10 cellular contexts compared by ENCODE assay signal in the genomic region with DNA sequence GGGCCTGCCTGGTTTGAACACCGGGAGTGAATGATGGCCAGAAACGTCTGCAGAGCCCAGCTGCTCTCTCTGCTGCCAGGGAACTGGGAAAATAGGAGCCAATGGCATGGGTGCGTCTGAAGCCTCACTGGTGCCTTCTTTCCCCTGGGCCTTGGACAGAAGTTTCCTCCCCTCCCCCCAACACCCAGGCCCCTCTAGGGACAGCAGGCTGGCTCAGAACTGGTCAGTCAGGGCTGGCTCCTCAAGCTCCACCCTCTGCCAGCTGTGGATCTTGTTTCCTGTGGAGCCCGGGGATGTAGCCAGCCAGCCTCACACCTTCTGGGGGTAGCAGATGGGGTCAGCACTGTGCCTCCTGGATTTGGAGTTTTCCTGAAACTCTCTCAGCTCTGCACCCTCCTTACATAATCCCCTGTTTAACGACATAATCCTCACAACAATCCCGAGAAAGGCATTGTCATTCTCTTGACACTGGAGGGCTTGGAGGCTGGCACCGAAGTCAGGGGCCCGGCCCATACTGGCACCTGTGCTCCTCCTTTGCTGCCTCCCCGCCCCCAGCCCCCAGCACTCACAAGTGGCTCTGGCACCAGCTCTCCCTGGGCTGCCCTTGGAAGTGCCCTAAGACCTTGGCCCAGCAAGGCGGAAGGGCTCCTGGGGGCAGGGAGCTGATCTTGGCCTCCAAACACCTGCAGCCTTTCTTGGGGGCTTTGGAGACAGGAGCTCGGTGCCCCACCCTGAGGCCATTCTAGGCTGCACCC. TPM values are rescaled to one million over a fixed set of nuclear protein-coding genes. Genes with fewer than 3 reads are reported as not detected.
DNase-seq lines count a peak whose midpoint lies in the region; ATAC-seq lines count a peak whose summit lies in the region.
"Had no signal": no experiment of that assay in that cellular context is flagged by ENCODE, and none has a peak within 500 bp of the region (broad histone marks: within the 10 kb centered on the region; RNA-seq: fewer than 3 reads in every experiment).

No MANE protein-coding gene starts in this region.

- H3K27me3 Mint-ChIP-seq in CD8-positive, alpha-beta memory T cell: peaks cover 0 to 6% of the 10 kb centered on the region in 2 donors

- POLR2A ChIA-PET in CD8-positive, alpha-beta memory T cell (lab: Charles Lee): no interaction called here

- H3K36me3 Mint-ChIP-seq in CD8-positive, alpha-beta memory T cell: no peaks in the 10 kb centered on the region
- H3K36me3 Mint-ChIP-seq: activated naive CD4-positive, alpha-beta T cell treated with anti-CD3 and anti-CD28 coated beads, Interleukin-2, amount 10 ng/mL, durations not matched to agents 7 days and 5 days had no signal

- H3K27ac ChIP-seq in right cardiac atrium (ENCODE audit: low read length) (peak overlapping the region; percentile 66), skeletal muscle tissue (ENCODE audit: low read depth, low read length) (peak overlapping the region; percentile 100)
- H3K27ac ChIP-seq in CD8-positive, alpha-beta memory T cell (ENCODE audit: low read depth, low read length): no peak overlapping the region
- H3K27ac ChIP-seq: GM23248 had no signal

- H3K9ac ChIP-seq in skeletal muscle tissue (ENCODE audit: low read depth in 1 of 3, low read length in 3 of 3): peak overlapping the region; percentile 96 to 100 (median 99)
- H3K9ac ChIP-seq: GM23248 had no signal

- peaks cover 10 to 64% (median 40%) of the 10 kb centered on the region in 3 donors for H3K36me3 ChIP-seq in skeletal muscle tissue (ENCODE audit: control insufficient read depth in 3 of 3, insufficient read depth in 3 of 3, low read length in 3 of 3)
- H3K36me3 ChIP-seq in CD8-positive, alpha-beta memory T cell (ENCODE audit: insufficient read depth, low read length): no peaks in the 10 kb centered on the region

- no peak overlapping the region for H3K27ac Mint-ChIP-seq in CD8-positive, alpha-beta memory T cell
- H3K27ac Mint-ChIP-seq: activated naive CD4-positive, alpha-beta T cell treated with anti-CD3 and anti-CD28 coated beads, Interleukin-2, amount 10 ng/mL, durations not matched to agents 7 days and 5 days had no signal

- H3K4me1 Mint-ChIP-seq in CD8-positive, alpha-beta memory T cell: no peaks in the 10 kb centered on the region
- H3K4me1 Mint-ChIP-seq: activated naive CD4-positive, alpha-beta T cell treated with anti-CD3 and anti-CD28 coated beads, Interleukin-2, amount 10 ng/mL, durations not matched to agents 7 days and 5 days had no signal

- DNase-seq in HT-29 (ENCODE audit: low spot score): peak; percentile 32
- DNase-seq in NCI-H82 (lab: John Stamatoyannopoulos, UW): peak; percentile 96
- DNase-seq in right cardiac atrium: peak in 2 of 3 donors; percentile 70 to 73
- no peak for DNase-seq in DMS79 (lab: John Stamatoyannopoulos, UW)
- DNase-seq in CD8-positive, alpha-beta memory T cell: no peak
- DNase-seq: activated naive CD4-positive, alpha-beta T cell treated with anti-CD3 and anti-CD28 coated beads, Interleukin-2, amount 10 ng/mL, durations not matched to agents 7 days and 5 days; GM23248 had no signal

- H3K4me3 ChIP-seq in right cardiac atrium (ENCODE audit: low read length): no peak overlapping the region
- H3K4me3 ChIP-seq in skeletal muscle tissue (ENCODE audit: low read length in 3 of 3): peak overlapping the region; percentile 92 to 98 (median 96)
- H3K4me3 ChIP-seq in CD8-positive, alpha-beta memory T cell (ENCODE audit: low read length): no peak overlapping the region
- H3K4me3 ChIP-seq: GM23248 had no signal

- no peaks in the 10 kb centered on the region for H3K27me3 ChIP-seq in right cardiac atrium (ENCODE audit: control insufficient read depth, insufficient read depth)
- peaks cover 0 to 3% (median 0%) of the 10 kb centered on the region in 3 donors for H3K27me3 ChIP-seq in skeletal muscle tissue (ENCODE audit: control insufficient read depth in 3 of 3, insufficient read depth in 3 of 3, low read length in 3 of 3)
- H3K27me3 ChIP-seq in CD8-positive, alpha-beta memory T cell (ENCODE audit: insufficient read depth, low read length, poor library complexity, severe bottlenecking): no peaks in the 10 kb centered on the region

- intact Hi-C loops in right cardiac atrium (cut with DNase I): no loop called here

- H3K4me1 ChIP-seq in right cardiac atrium (ENCODE audit: control insufficient read depth, insufficient read depth, low read length) (no peaks in the 10 kb centered on the region), skeletal muscle tissue (ENCODE audit: control insufficient read depth in 3 of 3, insufficient read depth in 3 of 3, low read length in 3 of 3) (peaks cover 74 to 88% (median 81%) of the 10 kb centered on the region in 3 donors)
- no peaks in the 10 kb centered on the region for H3K4me1 ChIP-seq in CD8-positive, alpha-beta memory T cell (ENCODE audit: insufficient read depth, low read length)

- H3K9me3 ChIP-seq in right cardiac atrium (ENCODE audit: control insufficient read depth, low read length): no peaks in the 10 kb centered on the region
- no peaks in the 10 kb centered on the region for H3K9me3 ChIP-seq in skeletal muscle tissue (ENCODE audit: control insufficient read depth in 3 of 3, low read length in 3 of 3)
- H3K9me3 ChIP-seq in CD8-positive, alpha-beta memory T cell (ENCODE audit: low read length): no peaks in the 10 kb centered on the region

- no peak overlapping the region for H3K4me3 Mint-ChIP-seq in CD8-positive, alpha-beta memory T cell
- H3K4me3 Mint-ChIP-seq: activated naive CD4-positive, alpha-beta T cell treated with anti-CD3 and anti-CD28 coated beads, Interleukin-2, amount 10 ng/mL, durations not matched to agents 7 days and 5 days had no signal

- no peaks in the 10 kb centered on the region for H3K9me3 Mint-ChIP-seq in CD8-positive, alpha-beta memory T cell
- H3K9me3 Mint-ChIP-seq: activated naive CD4-positive, alpha-beta T cell treated with anti-CD3 and anti-CD28 coated beads, Interleukin-2, amount 10 ng/mL, durations not matched to agents 7 days and 5 days had no signal

- WGBS in right cardiac atrium: 37% methylated on average over 11 of the region's 11 CpGs

- CTCF ChIA-PET in CD8-positive, alpha-beta memory T cell (lab: Charles Lee): interaction anchor here (1.0 kb wide), 1 partner anchor 10 kb away, joined by 4 read pairs; no protein-coding TSS in a partner anchor

- ATAC-seq in right cardiac atrium (peak in 1 of 2 donors; percentile 3), HG02938 (IDR thresholded peaks at IDR 0.05; ENCODE audit: unreplicated experiment) (no peak), HG02763 (IDR thresholded peaks at IDR 0.05; ENCODE audit: unreplicated experiment) (no peak)

RNA-seq across cellular contexts. Expression of a gene that starts 5.7 kb away (rescaled TPM):
- not detected in 2 replicates for total RNA-seq in HT-29 (2014; rRNA removed; shearing (Covaris generic))
- 1,000 to 10,000 TPM in 1 of 4 donors, 100 to 1,000 TPM in 3; 738 to 1,111 (median 934) TPM for total RNA-seq in right cardiac atrium
- polyA plus RNA-seq in right cardiac atrium: 1,223 TPM
- total RNA-seq in skeletal muscle tissue: 87.7 TPM
- total RNA-seq in CD8-positive, alpha-beta memory T cell: under 1 TPM; 0.04 to 0.07 TPM
- polyA plus RNA-seq in CD8-positive, alpha-beta memory T cell: not detected

RNA-seq across cellular contexts. Expression of a gene that starts 19.7 kb away (rescaled TPM):
- not detected in 2 replicates for total RNA-seq in HT-29 (2014; rRNA removed; shearing (Covaris generic))
- total RNA-seq in right cardiac atrium: 1 to 10 TPM in 2 of 4 donors, under 1 TPM in 2; 0.32 to 1.2 (median 0.95) TPM
- 0.93 TPM for polyA plus RNA-seq in right cardiac atrium
- not detected for total RNA-seq in skeletal muscle tissue
- total RNA-seq in CD8-positive, alpha-beta memory T cell: not detected
- polyA plus RNA-seq in CD8-positive, alpha-beta memory T cell: not detected
- total RNA-seq: GM23248 had no signal
- polyA plus RNA-seq: GM23248 had no signal

Comparison
In these comparisons a context has a peak if more than half of its experiments do, and no peak if none do; other contexts are left out.
1. DNase-seq: peak in HT-29 (single experiment), NCI-H82 (single experiment) and right cardiac atrium (2 of 3); none in DMS79 (single experiment) and CD8-positive, alpha-beta memory T cell (0 of 5).
2. H3K4me3 ChIP-seq: peak in skeletal muscle tissue (3 of 3); none in right cardiac atrium (single experiment) and CD8-positive, alpha-beta memory T cell (single experiment).
3. RNA of a gene that starts 5.7 kb away (total RNA-seq): 738 to 1,111 TPM in right cardiac atrium and 87.7 TPM in skeletal muscle tissue (single experiment); 0.04 to 0.07 TPM in CD8-positive, alpha-beta memory T cell and not detected in HT-29; every median in the first group is over 10 times any median in the second.